In the genomic region with DNA sequence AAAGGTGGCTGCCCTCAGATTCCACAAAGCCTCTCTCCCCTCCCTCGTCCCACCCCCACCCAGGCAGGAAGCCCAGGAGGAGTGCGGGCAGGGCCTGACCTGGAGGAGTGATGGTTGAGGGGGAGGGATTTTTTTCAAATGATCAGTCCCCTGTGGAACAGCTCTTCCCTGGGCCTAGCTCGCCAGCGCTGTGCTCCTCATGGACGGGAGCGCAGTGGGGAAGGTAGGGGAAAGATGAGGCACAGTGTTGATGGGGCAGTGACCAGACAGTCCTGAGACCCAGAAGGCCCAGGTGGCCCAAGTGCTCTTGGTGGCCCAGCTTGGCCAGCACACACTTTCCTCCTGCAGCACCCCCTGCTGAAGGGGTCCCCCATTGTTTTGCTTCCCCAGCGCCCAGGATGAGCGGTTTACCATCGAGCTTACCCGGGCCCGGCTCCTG, we compare ENCODE assay signal across 23 cellular contexts.
"Had no signal": no experiment of that assay in that cellular context is flagged by ENCODE, and none has a peak within 500 bp of the region (broad histone marks: within the 10 kb centered on the region; RNA-seq: fewer than 3 reads in every experiment).

No MANE protein-coding gene starts in this region.

- DNase-seq: activated CD4-positive, alpha-beta memory T cell treated with anti-CD3 and anti-CD28 coated beads for 36 hours; activated CD4-positive, alpha-beta T cell treated with anti-CD3 and anti-CD28 coated beads for 4 hours; activated CD4-positive, CD25-positive, alpha-beta regulatory T cell; activated effector memory CD4-positive, alpha-beta T cell treated with anti-CD3 and anti-CD28 coated beads, Interleukin-2, amount 50 U/mL, for 16 hours; activated naive CD4-positive, alpha-beta T cell treated with anti-CD3 and anti-CD28 coated beads, Interleukin-2, amount 50 U/mL, for 16 hours; activated T-cell treated with anti-CD3 and anti-CD28 coated beads, Interleukin-2, amount 50 U/mL, for 72 hours; adrenal gland; central memory CD4-positive, alpha-beta T cell; effector memory CD4-positive, alpha-beta T cell; foreskin melanocyte; kidney glomerular epithelial cell; left ventricle myocardium inferior; mammary epithelial cell; midbrain; natural killer cell; retina; stimulated activated CD4-positive, alpha-beta T cell treated with anti-CD3 and anti-CD28 coated beads, Interleukin-2, amount 100 ng/mL, for 48 hours; stimulated activated naive CD8-positive, alpha-beta T cell treated with anti-CD3 and anti-CD28 coated beads, Interleukin-15, Interleukin-2, amounts not matched to agents 100 U/mL and 50 U/mL, for 24 hours had no signal

- H3K27ac ChIP-seq: left ventricle myocardium inferior had no signal

- FAIRE-seq: astrocyte, colon had no signal

- H3K4me3 Mint-ChIP-seq: activated CD4-positive, alpha-beta memory T cell treated with anti-CD3 and anti-CD28 coated beads for 36 hours; activated T-cell treated with anti-CD3 and anti-CD28 coated beads, Interleukin-2, amount 50 U/mL, for 72 hours; natural killer cell; T-helper 1 cell treated with Interleukin-12 subunit alpha and Interleukin-12 subunit beta and Interleukin-4 antibody, amounts not matched to agents 30 μg/mL and 1 μg/mL, for 36 hours had no signal

- H3K27me3 ChIP-seq: adrenal gland had no signal

- H3K9me3 ChIP-seq: adrenal gland, left ventricle myocardium inferior had no signal

- H3K9me3 Mint-ChIP-seq: activated CD4-positive, alpha-beta memory T cell treated with anti-CD3 and anti-CD28 coated beads for 36 hours; activated T-cell treated with anti-CD3 and anti-CD28 coated beads, Interleukin-2, amount 50 U/mL, for 72 hours; natural killer cell; T-helper 1 cell treated with Interleukin-12 subunit alpha and Interleukin-12 subunit beta and Interleukin-4 antibody, amounts not matched to agents 30 μg/mL and 1 μg/mL, for 36 hours had no signal

- H3K27me3 Mint-ChIP-seq: activated CD4-positive, alpha-beta memory T cell treated with anti-CD3 and anti-CD28 coated beads for 36 hours; progenitor cell of endocrine pancreas had no signal

- H3K4me3 ChIP-seq: adrenal gland, left ventricle myocardium inferior had no signal

- H3K36me3 Mint-ChIP-seq: natural killer cell had no signal

- ATAC-seq: activated T-cell treated with anti-CD3 and anti-CD28 coated beads, Interleukin-2, amount 50 U/mL, for 72 hours; esophagus mucosa; natural killer cell; stimulated activated naive CD8-positive, alpha-beta T cell treated with anti-CD3 and anti-CD28 coated beads, Interleukin-15, Interleukin-2, amounts not matched to agents 100 U/mL and 50 U/mL, for 24 hours had no signal

- H3K27ac Mint-ChIP-seq: activated CD4-positive, alpha-beta memory T cell treated with anti-CD3 and anti-CD28 coated beads for 36 hours; activated T-cell treated with anti-CD3 and anti-CD28 coated beads, Interleukin-2, amount 50 U/mL, for 72 hours; natural killer cell; progenitor cell of endocrine pancreas; T-helper 1 cell treated with Interleukin-12 subunit alpha and Interleukin-12 subunit beta and Interleukin-4 antibody, amounts not matched to agents 30 μg/mL and 1 μg/mL, for 36 hours had no signal
